Comparison of ENCODE assay signal across 1 cellular context in genomic region chr2:8477511-8478132, GRCh38.
TF ChIP-seq lines count a peak whose summit lies in the region.

No MANE protein-coding gene starts in this region.

TF ChIP-seq in GM12878, 131 proteins besides CTCF, POLR2A, EP300 and RAD21 (continued from another document and continues in another):
- TF ChIP-seq ZBTB4 (CRISPR knock-in tag; IDR thresholded peaks at IDR 0.05) (no peak), E2F4 (IDR thresholded peaks at IDR 0.05; ENCODE audit: low read depth, low read length) (no peak), MTA2 (IDR thresholded peaks at IDR 0.05; ENCODE audit: low read depth) (peak; percentile 100), MAX (IDR thresholded peaks at IDR 0.05; ENCODE audit: low read depth, low read length) (no peak; the same call in 1 of the 2 replicates), IRF4 (IDR thresholded peaks at IDR 0.05; ENCODE audit: low read depth, low read length) (no peak), ZNF24 (IDR thresholded peaks at IDR 0.05) (peak; percentile 45), ATF7 (IDR thresholded peaks at IDR 0.05; ENCODE audit: low read depth) (peak; percentile 81), CBFB (IDR thresholded peaks at IDR 0.05; ENCODE audit: low read depth) (peak; percentile 65; the same call in 1 of the 2 replicates), ZNF687 (IDR thresholded peaks at IDR 0.05) (peak; percentile 85), IKZF1 (conservative IDR thresholded peaks at IDR 0.05) (peak; percentile 93), BCL11A (IDR thresholded peaks at IDR 0.05; ENCODE audit: low read depth, low read length) (peak; percentile 99), SRF (IDR thresholded peaks at IDR 0.05; ENCODE audit: low read depth in 2 of 2, low read length in 2 of 2) (0 out of 4 replicates have a peak, but pooled peaks of 1 of the 2 experiments have one; percentile 20), GATAD2B (conservative IDR thresholded peaks at IDR 0.05; ENCODE audit: low read depth) (peak; percentile 89), SMC3 (IDR thresholded peaks at IDR 0.05; ENCODE audit: borderline replicate concordance, low read length) (peak; percentile 28; the same call in 1 of the 2 replicates), TCF7 (IDR thresholded peaks at IDR 0.05; ENCODE audit: borderline replicate concordance) (no peak), CREM (IDR thresholded peaks at IDR 0.05; ENCODE audit: low read depth) (peak; percentile 58), CBX5 (IDR thresholded peaks at IDR 0.05; ENCODE audit: low read depth) (0 out of 2 replicates have a peak, but pooled peaks have one; percentile 52), RUNX3 (IDR thresholded peaks at IDR 0.05; ENCODE audit: low read length) (peak; percentile 96), NBN (IDR thresholded peaks at IDR 0.05) (peak; percentile 61; the same call in 1 of the 2 replicates), SP1 (IDR thresholded peaks at IDR 0.05; ENCODE audit: low read depth, low read length) (peak; percentile 20), RB1 (IDR thresholded peaks at IDR 0.05; ENCODE audit: borderline replicate concordance) (no peak), ZNF622 (IDR thresholded peaks at IDR 0.05) (no peak), SKIL (IDR thresholded peaks at IDR 0.05; ENCODE audit: low read depth, poor library complexity, severe bottlenecking) (peak; percentile 94), RELA (IDR thresholded peaks at IDR 0.05; ENCODE audit: borderline replicate concordance, partially characterized antibody) (no peak), EED (IDR thresholded peaks at IDR 0.05; ENCODE audit: low read depth) (peak; percentile 76), RAD51 (IDR thresholded peaks at IDR 0.05) (peak; percentile 86), GABPA (IDR thresholded peaks at IDR 0.05; ENCODE audit: low read depth) (0 out of 2 replicates have a peak, but pooled peaks have one; percentile 11), MLLT1 (IDR thresholded peaks at IDR 0.05) (peak; percentile 60), NFIC (IDR thresholded peaks at IDR 0.05; ENCODE audit: low read depth, low read length) (peak; percentile 85), ZNF592 (IDR thresholded peaks at IDR 0.05) (peak; percentile 25; the same call in 1 of the 2 replicates), HDAC6 (IDR thresholded peaks at IDR 0.05; ENCODE audit: unreplicated experiment) (no peak), NR2C1 (IDR thresholded peaks at IDR 0.05) (no peak), MXI1 (IDR thresholded peaks at IDR 0.05; ENCODE audit: low read depth, low read length) (peak; percentile 84), BCL3 (IDR thresholded peaks at IDR 0.05; ENCODE audit: borderline replicate concordance, insufficient read depth, low read depth, low read length, poor library complexity, severe bottlenecking) (peak; percentile 31), BRCA1 (IDR thresholded peaks at IDR 0.05; ENCODE audit: low read depth, low read length) (no peak), JUNB (IDR thresholded peaks at IDR 0.05) (0 out of 2 replicates have a peak, but pooled peaks have one; percentile 17), MEF2B (IDR thresholded peaks at IDR 0.05; ENCODE audit: partially characterized antibody, poor library complexity, severe bottlenecking) (peak; percentile 90), RELB (IDR thresholded peaks at IDR 0.05; ENCODE audit: low read depth) (peak; percentile 89), EGR1 (IDR thresholded peaks at IDR 0.05; ENCODE audit: borderline replicate concordance in 1 of 2, low read depth in 2 of 2, low read length in 2 of 2) (no peak)
